Comparison of ENCODE assay signal across 12 cellular contexts in the genomic region with DNA sequence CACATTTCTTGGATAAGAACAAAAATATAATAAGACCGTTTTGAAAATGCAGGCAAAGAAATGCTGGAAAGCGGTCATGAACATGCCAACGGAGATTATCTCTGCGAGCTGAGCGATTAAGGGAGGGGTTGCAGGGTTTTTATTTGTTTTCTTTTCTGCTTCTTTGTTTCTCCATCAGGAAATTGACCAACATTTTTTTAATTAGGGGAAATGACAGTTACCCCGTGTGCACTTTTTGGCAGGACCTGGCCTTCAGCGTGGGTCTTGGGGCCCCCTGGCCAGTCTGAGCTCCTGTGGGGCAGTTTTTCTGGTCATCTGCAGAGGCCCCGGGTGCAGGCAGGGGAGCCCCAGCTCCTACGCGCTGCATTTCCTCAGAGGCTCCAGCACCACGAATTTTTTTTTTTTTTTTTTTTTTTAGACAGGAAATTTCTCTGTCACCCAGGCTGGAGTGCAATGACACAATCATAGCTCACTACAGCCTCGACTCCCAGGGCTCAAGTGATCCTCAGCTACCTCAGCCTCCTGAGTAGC. TPM values are rescaled to one million over a fixed set of nuclear protein-coding genes. Genes with fewer than 3 reads are reported as not detected.
DNase-seq lines count a peak whose midpoint lies in the region; FAIRE-seq and TF ChIP-seq lines count a peak whose summit lies in the region.
"Had no signal": no experiment of that assay in that cellular context is flagged by ENCODE, and none has a peak within 500 bp of the region (broad histone marks: within the 10 kb centered on the region; RNA-seq: fewer than 3 reads in every experiment).

No MANE protein-coding gene starts in this region.

- DNase-seq in ELR (ENCODE audit: low read depth): peak; percentile 73
- peak; percentile 50 for DNase-seq in SIG-M5 (lab: John Stamatoyannopoulos, UW)
- DNase-seq in fibroblast of peridontal ligament (ENCODE audit: extremely low read depth): peak; percentile 29
- no peak for DNase-seq in NCI-H128 (lab: John Stamatoyannopoulos, UW; ENCODE audit: unreplicated experiment)
- DNase-seq in DMS53 (lab: John Stamatoyannopoulos, UW): no peak
- DNase-seq in breast epithelium (ENCODE audit: low spot score in 2 of 2): no peak
- DNase-seq in urothelium cell line (ENCODE audit: low spot score): no peak
- DNase-seq: activated CD8-positive, alpha-beta memory T cell treated with anti-CD3 and anti-CD28 coated beads, Interleukin-2, amount 10 ng/mL, durations not matched to agents 7 days and 5 days; NCI-H1048; stimulated activated CD4-positive, alpha-beta T cell treated with anti-CD3 and anti-CD28 coated beads, Interleukin-4, amount 100 ng/mL, for 24 hours had no signal

- H3K4me1 ChIP-seq in parathyroid adenoma (peaks cover 6% of the 10 kb centered on the region), breast epithelium (peaks cover 0 to 3% of the 10 kb centered on the region in 2 donors)

- H3K79me2 ChIP-seq in parathyroid adenoma: no peaks in the 10 kb centered on the region

- intact Hi-C loops in breast epithelium (cut with DNase I; ENCODE audit: low total_unique reads): no loop called here

- TF ChIP-seq POLR2A in breast epithelium (IDR thresholded peaks at IDR 0.05): no peak

- H3K36me3 ChIP-seq in parathyroid adenoma (ENCODE audit: control insufficient read depth, insufficient read depth, low read length): no peaks in the 10 kb centered on the region
- no peaks in the 10 kb centered on the region for H3K36me3 ChIP-seq in breast epithelium
- H3K36me3 ChIP-seq: tibial artery had no signal

- H3K4me3 ChIP-seq in parathyroid adenoma (ENCODE audit: low read depth, low read length) (no peak overlapping the region), breast epithelium (no peak overlapping the region)
- H3K4me3 ChIP-seq: tibial artery had no signal

- H3K27ac ChIP-seq in parathyroid adenoma (peak overlapping the region; percentile 45), breast epithelium (peak overlapping the region in 1 of 2 donors; percentile 46)

- peak overlapping the region; percentile 17 for H2AFZ ChIP-seq in parathyroid adenoma

- H3K4me2 ChIP-seq in parathyroid adenoma (ENCODE audit: low read length): peak overlapping the region; percentile 17

- no peak for TF ChIP-seq CTCF in parathyroid adenoma (IDR thresholded peaks at IDR 0.05)
- no peak for TF ChIP-seq CTCF in breast epithelium (IDR thresholded peaks at IDR 0.05)

- H3K27me3 ChIP-seq in parathyroid adenoma (ENCODE audit: control insufficient read depth, insufficient read depth, low read length) (no peaks in the 10 kb centered on the region), breast epithelium (no peaks in the 10 kb centered on the region)
- H3K27me3 ChIP-seq: tibial artery had no signal

- H3K9ac ChIP-seq in parathyroid adenoma: no peak overlapping the region

- FAIRE-seq in urothelium cell line (lab: Jason Lieb, UNC): no peak

- H3K9me3 ChIP-seq in parathyroid adenoma (ENCODE audit: control insufficient read depth, low read length) (no peaks in the 10 kb centered on the region), breast epithelium (no peaks in the 10 kb centered on the region)
- H3K9me3 ChIP-seq: tibial artery had no signal

RNA-seq across cellular contexts. Expression of gene HOMER3, which starts 31.3 kb away (rescaled TPM):
- 10 to 100 TPM; 34.2 to 62.6 (median 56.6) TPM for total RNA-seq in breast epithelium

RNA-seq across cellular contexts. Expression of gene DDX49, which starts 52.9 kb away (rescaled TPM):
- 10 to 100 TPM; 34.1 to 44.9 (median 40.2) TPM for total RNA-seq in breast epithelium

RNA-seq across cellular contexts. Expression of gene COPE, which starts 53.2 kb away (rescaled TPM):
- total RNA-seq in breast epithelium: 100 to 1,000 TPM; 144 to 204 (median 190) TPM

Comparison
In these comparisons a context has a peak if more than half of its experiments do, and no peak if none do; other contexts are left out.
1. DNase-seq: peak in ELR (single experiment), SIG-M5 (single experiment) and fibroblast of peridontal ligament (single experiment); none in NCI-H128 (single experiment), DMS53 (single experiment), breast epithelium (0 of 2) and urothelium cell line (single experiment).